ENCODE assay signal across 1 cellular context in the genomic region with DNA sequence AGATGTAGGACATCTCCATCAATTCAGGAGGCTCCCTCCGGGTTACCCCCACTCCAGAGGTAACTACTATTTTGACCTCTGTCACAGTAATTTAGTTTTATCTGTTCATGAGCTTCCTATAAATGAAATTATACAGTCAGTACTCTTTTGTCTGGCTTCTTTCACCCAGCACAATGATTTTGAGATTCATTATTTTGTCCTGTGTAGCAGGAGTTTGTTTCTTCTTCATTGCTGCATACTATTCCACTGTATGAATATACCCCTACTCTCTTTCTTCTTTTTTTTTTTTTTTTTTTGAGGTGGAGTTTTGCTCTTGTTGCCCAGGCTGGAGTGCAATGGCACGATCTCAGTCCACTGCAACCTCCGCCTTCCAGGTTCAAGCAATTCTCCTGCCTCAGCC.
TF ChIP-seq lines count a peak whose summit lies in the region.

No MANE protein-coding gene starts in this region.

TF ChIP-seq in IMR-90, 13 proteins besides CTCF, POLR2A, EP300 and RAD21:
- TF ChIP-seq CEBPB (IDR thresholded peaks at IDR 0.05; ENCODE audit: low read depth, low read length) (no peak), RCOR1 (IDR thresholded peaks at IDR 0.05; ENCODE audit: insufficient replicate concordance, low read length) (no peak), NFE2L2 (IDR thresholded peaks at IDR 0.05; ENCODE audit: low read depth, low read length) (no peak), CHD1 (IDR thresholded peaks at IDR 0.05; ENCODE audit: low read depth, low read length) (no peak), BHLHE40 (IDR thresholded peaks at IDR 0.05; ENCODE audit: low read depth, low read length) (no peak), FOS (IDR thresholded peaks at IDR 0.05; ENCODE audit: low read depth, low read length) (no peak)
